1 cellular context compared by ENCODE assay signal in the genomic region with DNA sequence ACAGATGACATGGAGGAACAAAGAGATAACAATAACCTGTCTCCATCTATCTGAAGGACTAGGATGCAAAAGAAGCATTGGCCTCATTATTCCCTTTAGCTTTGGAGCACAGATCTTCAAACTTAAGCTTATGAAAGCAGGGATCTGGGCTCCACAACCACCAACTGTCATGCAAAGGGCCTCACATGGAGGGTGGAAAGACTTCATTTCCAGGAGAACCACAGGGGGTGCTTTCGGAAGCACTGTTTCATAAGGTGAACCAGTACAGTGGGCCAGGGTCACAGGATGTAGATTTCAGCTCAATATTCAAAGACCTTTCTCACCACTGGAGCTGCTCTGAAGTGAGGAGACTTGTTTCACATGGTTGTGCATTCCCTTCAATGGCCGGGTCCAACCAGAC.
TF ChIP-seq lines count a peak whose summit lies in the region.

No MANE protein-coding gene starts in this region.

TF ChIP-seq in H1, 55 proteins besides CTCF, POLR2A, EP300 and RAD21:
- TF ChIP-seq BRCA1 (IDR thresholded peaks at IDR 0.05; ENCODE audit: low read depth, low read length) = no peak
- no peak for TF ChIP-seq CBX8 (IDR thresholded peaks at IDR 0.05; ENCODE audit: borderline replicate concordance, low read depth, low read length)
- TF ChIP-seq TCF12 (IDR thresholded peaks at IDR 0.05; ENCODE audit: low read depth, low read length) = no peak
- no peak for TF ChIP-seq TAF7 (optimal IDR thresholded peaks at IDR 0.05; ENCODE audit: borderline replicate concordance, low read depth, low read length)
